20 cellular contexts compared by ENCODE assay signal in the genomic region with DNA sequence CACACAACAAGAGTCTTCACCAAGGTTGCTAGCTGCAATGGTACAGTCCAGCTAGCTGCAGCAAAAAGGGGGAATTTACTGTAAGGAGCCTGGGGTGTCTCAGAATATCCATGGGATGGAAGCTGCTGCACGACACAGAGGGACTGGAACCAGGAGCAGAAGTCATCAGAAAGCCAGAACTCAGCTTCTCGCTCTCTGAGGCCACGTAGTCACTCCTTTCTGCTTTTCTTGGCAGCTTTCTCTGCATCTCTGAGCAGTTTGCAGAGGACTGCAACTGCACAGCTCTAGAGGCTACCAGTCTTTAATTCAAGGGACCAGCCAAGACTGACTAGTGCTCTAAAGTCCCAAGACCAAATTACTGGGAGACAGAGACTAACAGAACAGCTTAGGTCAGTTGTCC. TPM values are rescaled to one million over a fixed set of nuclear protein-coding genes. Genes with fewer than 3 reads are reported as not detected.
DNase-seq lines count a peak whose midpoint lies in the region; ATAC-seq and TF ChIP-seq lines count a peak whose summit lies in the region.
"Had no signal": no experiment of that assay in that cellular context is flagged by ENCODE, and none has a peak within 500 bp of the region (broad histone marks: within the 10 kb centered on the region; RNA-seq: fewer than 3 reads in every experiment).

No MANE protein-coding gene starts in this region.

- no peak overlapping the region for H2BK5ac ChIP-seq in IMR-90 (ENCODE audit: low read depth, low read length, poor library complexity, severe bottlenecking)

- H4K20me1 ChIP-seq in BLaER1 (no peaks in the 10 kb centered on the region), IMR-90 (ENCODE audit: insufficient read depth, low read length) (no peaks in the 10 kb centered on the region), osteoblast (ENCODE audit: insufficient read depth, low read length) (no peaks in the 10 kb centered on the region), SK-N-SH (ENCODE audit: insufficient read depth) (no peaks in the 10 kb centered on the region)

- H3K23ac ChIP-seq in IMR-90 (ENCODE audit: low read depth, low read length), result peak overlapping the region; percentile 15; the same call in 1 of the 2 replicates

- WGBS in IMR-90 (ENCODE audit: extremely low coverage in 2 of 2, insufficient read length in 1 of 2), 2 experiments, result 78% methylated on average over 3 of the region's 3 CpGs; no CpG with 5 or more reads in 1 of the 2 experiments
- 20% methylated on average over 3 of the region's 3 CpGs for WGBS in SK-N-SH (ENCODE audit: low lambda C conversion rate)

- H3K9me2 ChIP-seq in SK-N-SH, result no peaks in the 10 kb centered on the region

- TF ChIP-seq CTCF in IMR-90 (conservative IDR thresholded peaks at IDR 0.05; ENCODE audit: low read depth, low read length) (no peak), osteoblast (IDR thresholded peaks at IDR 0.05; ENCODE audit: extremely low read depth, low read depth, low read length) (no peak), SK-N-SH (IDR thresholded peaks at IDR 0.05) (no peak)

- DNase-seq in IMR-90 (no peak), fibroblast of peridontal ligament (ENCODE audit: extremely low read depth) (peak; percentile 17), osteoblast (ENCODE audit: insufficient read length, low spot score, missing footprints) (peak; percentile 57), NCI-H526 treated with DMSO at 0.1 percent for 48 hours (lab: John Stamatoyannopoulos, UW) (no peak), SK-N-SH (no peak)
- no peak for DNase-seq in activated T-cell treated with anti-CD3 and anti-CD28 coated beads, Interleukin-2, amount 50 U/mL, for 72 hours
- DNase-seq: 8988T; Calu3; CD8-positive, alpha-beta T cell; DMS79 treated with DMSO at 0.1 percent for 48 hours; GF-D8; H9 had no signal

- H3K4me1 Mint-ChIP-seq in activated T-cell treated with anti-CD3 and anti-CD28 coated beads, Interleukin-2, amount 50 U/mL, for 72 hours (ENCODE audit: low read depth), result peaks cover 86% of the 10 kb centered on the region

- H3K36me3 Mint-ChIP-seq in activated T-cell treated with anti-CD3 and anti-CD28 coated beads, Interleukin-2, amount 50 U/mL, for 72 hours (ENCODE audit: insufficient read depth in 2 of 2), result peaks cover 0 to 4% of the 10 kb centered on the region in 2 donors
- H3K36me3 Mint-ChIP-seq: CD8-positive, alpha-beta T cell had no signal

- no peak overlapping the region for H3K14ac ChIP-seq in IMR-90 (replicated peaks; ENCODE audit: low read depth, low read length)

- dilution Hi-C loops in IMR-90 (cut with HindIII; ENCODE audit: low sequenced_read_pairs, unreplicated experiment), result no loop called here

- H3K27me3 Mint-ChIP-seq in activated T-cell treated with anti-CD3 and anti-CD28 coated beads, Interleukin-2, amount 50 U/mL, for 72 hours (ENCODE audit: low read depth), result peaks cover 32% of the 10 kb centered on the region

- peaks cover 66% of the 10 kb centered on the region for H3K4me1 ChIP-seq in BLaER1
- H3K4me1 ChIP-seq in IMR-90 (ENCODE audit: control insufficient read depth, insufficient read depth, low read length), result no peaks in the 10 kb centered on the region
- H3K4me1 ChIP-seq in osteoblast (ENCODE audit: insufficient read depth, low read length), result peaks cover 7% of the 10 kb centered on the region
- H3K4me1 ChIP-seq in SK-N-SH (ENCODE audit: control insufficient read depth in 1 of 2, insufficient read depth in 2 of 2, low read depth in 1 of 2, low read length in 1 of 2), result peaks cover 0 to 11% of the 10 kb centered on the region in 2 experiments; a peak in 2 of 4 replicates

- POLR2A ChIA-PET in IMR-90 (lab: Charles Lee; ENCODE audit: unreplicated experiment) (no interaction called here), SK-N-SH (lab: Yijun Ruan, JAX) (interaction anchor here (0.6 kb wide), 2 partner anchors 15 to 18 kb away, joined by 3 to 5 read pairs; no protein-coding TSS in a partner anchor)

- H3K4ac ChIP-seq in IMR-90 (ENCODE audit: low read depth, low read length), result no peak overlapping the region; the same call in 1 of the 2 replicates

- H2AFZ ChIP-seq in IMR-90 (replicated peaks; ENCODE audit: low read length, poor library complexity) (no peak overlapping the region), osteoblast (ENCODE audit: low read length) (no peak overlapping the region), SK-N-SH (ENCODE audit: low read depth) (no peak overlapping the region)

- no peaks in the 10 kb centered on the region for H3K36me3 ChIP-seq in BLaER1
- no peaks in the 10 kb centered on the region for H3K36me3 ChIP-seq in IMR-90 (ENCODE audit: control insufficient read depth, insufficient read depth, low read length)
- no peaks in the 10 kb centered on the region for H3K36me3 ChIP-seq in osteoblast (ENCODE audit: insufficient read depth, low read length)
- H3K36me3 ChIP-seq in SK-N-SH (replicated peaks in 1 of 2; ENCODE audit: control insufficient read depth in 1 of 2, insufficient read depth in 2 of 2, low read length in 1 of 2), result no peaks in the 10 kb centered on the region

- H3K9me3 Mint-ChIP-seq in activated T-cell treated with anti-CD3 and anti-CD28 coated beads, Interleukin-2, amount 50 U/mL, for 72 hours, result no peaks in the 10 kb centered on the region
- H3K9me3 Mint-ChIP-seq: CD8-positive, alpha-beta T cell; H9 had no signal

- H3K56ac ChIP-seq in IMR-90 (ENCODE audit: extremely low read depth, insufficient read depth, low read length), result no peak overlapping the region

- H4K8ac ChIP-seq in IMR-90 (ENCODE audit: low read depth in 2 of 2, low read length in 2 of 2), result no peak overlapping the region

- H3K79me2 ChIP-seq in osteoblast (ENCODE audit: insufficient read depth, low read length), result no peaks in the 10 kb centered on the region
- no peaks in the 10 kb centered on the region for H3K79me2 ChIP-seq in SK-N-SH (ENCODE audit: insufficient read depth)

- no peak overlapping the region for H3K18ac ChIP-seq in IMR-90 (ENCODE audit: low read depth, low read length)

- H3K27me3 ChIP-seq in BLaER1 (no peaks in the 10 kb centered on the region), IMR-90 (ENCODE audit: control insufficient read depth, insufficient read depth, low read length) (peaks cover 2% of the 10 kb centered on the region; the same call in 1 of the 2 replicates), osteoblast (ENCODE audit: insufficient read depth, low read length) (no peaks in the 10 kb centered on the region), SK-N-SH (ENCODE audit: insufficient read depth) (peaks cover 8% of the 10 kb centered on the region; the same call in 1 of the 2 replicates)

- no peak overlapping the region for H3K27ac Mint-ChIP-seq in activated T-cell treated with anti-CD3 and anti-CD28 coated beads, Interleukin-2, amount 50 U/mL, for 72 hours
- H3K27ac Mint-ChIP-seq: CD8-positive, alpha-beta T cell; H9 had no signal

- no peak overlapping the region for H2BK120ac ChIP-seq in IMR-90 (ENCODE audit: low read depth, low read length)

- no peak overlapping the region for H2AK5ac ChIP-seq in IMR-90 (ENCODE audit: low read depth, low read length)

- H3K9ac ChIP-seq in BLaER1 (no peak overlapping the region), IMR-90 (ENCODE audit: low read depth, low read length) (no peak overlapping the region), SK-N-SH (no peak overlapping the region)

- intact Hi-C loops in IMR-90 (cut with micrococcal nuclease), result no loop called here

- H3K9me3 ChIP-seq in BLaER1 (no peaks in the 10 kb centered on the region), IMR-90 (ENCODE audit: control insufficient read depth, insufficient read depth, low read length) (no peaks in the 10 kb centered on the region), osteoblast (ENCODE audit: low read depth, low read length) (no peaks in the 10 kb centered on the region), SK-N-SH (no peaks in the 10 kb centered on the region)

- in situ Hi-C loops in IMR-90 (cut with MboI; ENCODE audit: low sequenced_read_pairs), result no loop called here

- BruUV-seq in IMR-90 (replicated peaks; lab: Mats Ljungman, UMichigan), result no TSS peak

- no peak overlapping the region for H3K4me3 ChIP-seq in BLaER1
- no peak overlapping the region for H3K4me3 ChIP-seq in IMR-90 (ENCODE audit: insufficient read depth, low read depth, low read length)
- H3K4me3 ChIP-seq in osteoblast (ENCODE audit: insufficient read depth, low read length), result no peak overlapping the region
- no peak overlapping the region for H3K4me3 ChIP-seq in SK-N-SH (ENCODE audit: low read depth in 2 of 2, low read length in 1 of 2)
- H3K4me3 ChIP-seq: K562 had no signal

- peaks cover 7% of the 10 kb centered on the region; the same call in 1 of the 2 replicates for H3K9me1 ChIP-seq in IMR-90 (ENCODE audit: insufficient read depth, low read length)

- CTCF ChIA-PET in IMR-90 (lab: Yijun Ruan, JAX) (interaction anchor here (0.6 to 1.2 kb wide), 2 partner anchors 10 to 81 kb away, joined by 3 to 4 read pairs; no protein-coding TSS in a partner anchor), SK-N-SH (lab: Yijun Ruan, JAX) (interaction anchor here (0.7 to 2.5 kb wide), 6 partner anchors 12 to 113 kb away, joined by 3 to 13 read pairs (median 5); no protein-coding TSS in a partner anchor)

- no peak overlapping the region for H2BK20ac ChIP-seq in IMR-90 (ENCODE audit: low read depth, low read length)

- H3K79me1 ChIP-seq in IMR-90 (ENCODE audit: low read depth in 1 of 2, low read length in 2 of 2), result no peaks in the 10 kb centered on the region

- no peak for TF ChIP-seq RAD21 in IMR-90 (IDR thresholded peaks at IDR 0.05; ENCODE audit: low read length)
- no peak for TF ChIP-seq RAD21 in SK-N-SH (IDR thresholded peaks at IDR 0.05; ENCODE audit: low read length)

- H3F3A ChIP-seq in SK-N-SH (replicated peaks; ENCODE audit: insufficient read depth), result no peaks in the 10 kb centered on the region

- no peak overlapping the region for H2BK15ac ChIP-seq in IMR-90 (ENCODE audit: low read depth, low read length)

- H3K27ac ChIP-seq in BLaER1, result peak overlapping the region; percentile 27; the same call in 1 of the 2 replicates
- no peak overlapping the region for H3K27ac ChIP-seq in IMR-90 (ENCODE audit: insufficient read depth, low read length)
- H3K27ac ChIP-seq in osteoblast (ENCODE audit: low read depth, low read length), result no peak overlapping the region
- no peak overlapping the region for H3K27ac ChIP-seq in SK-N-SH (ENCODE audit: low read depth in 2 of 2, low read length in 1 of 2)
- H3K27ac ChIP-seq: C4-2B, HL-60 had no signal

- no peak overlapping the region for H4K91ac ChIP-seq in IMR-90 (ENCODE audit: insufficient read depth, low read depth, low read length)

- H2AK9ac ChIP-seq in IMR-90 (replicated peaks; ENCODE audit: low read depth, low read length, poor library complexity), result peak overlapping the region; percentile 49

- TF ChIP-seq EP300 in SK-N-SH (IDR thresholded peaks at IDR 0.05; ENCODE audit: borderline replicate concordance in 1 of 2, low read depth in 1 of 2, low read length in 1 of 2), result no peak

- TF ChIP-seq POLR2A in IMR-90 (IDR thresholded peaks at IDR 0.05; ENCODE audit: low read depth, low read length), result no peak

- no peak for ATAC-seq in IMR-90 (ENCODE audit: low read depth)
- ATAC-seq in activated T-cell treated with anti-CD3 and anti-CD28 coated beads, Interleukin-2, amount 50 U/mL, for 72 hours (replicated peaks in 1 of 2), result no peak
- ATAC-seq: CD8-positive, alpha-beta T cell; K562 had no signal

- H4K5ac ChIP-seq in IMR-90 (ENCODE audit: low read depth, low read length), result no peak overlapping the region

- H3K4me2 ChIP-seq in BLaER1, result peak overlapping the region; percentile 69
- H3K4me2 ChIP-seq in IMR-90 (ENCODE audit: low read depth, low read length), result no peak overlapping the region
- H3K4me2 ChIP-seq in osteoblast (ENCODE audit: insufficient read depth, low read length), result no peak overlapping the region
- no peak overlapping the region for H3K4me2 ChIP-seq in SK-N-SH

- no peak overlapping the region for H3K4me3 Mint-ChIP-seq in activated T-cell treated with anti-CD3 and anti-CD28 coated beads, Interleukin-2, amount 50 U/mL, for 72 hours
- H3K4me3 Mint-ChIP-seq: CD8-positive, alpha-beta T cell; H9 had no signal

RNA-seq across cellular contexts. Expression of a gene that starts 27.0 kb away (rescaled TPM):
- total RNA-seq in IMR-90 (2012; rRNA removed) (not detected in 2 replicates), osteoblast (not detected in 2 replicates)
- polyA plus RNA-seq in IMR-90 (2012; rRNA removed) (not detected in 2 replicates), SK-N-SH (2012; rRNA removed) (not detected in 2 replicates)
- not detected in 2 replicates for polyA plus RNA-seq in IMR-90 (2012; cell fraction: cytosol; rRNA removed)
- not detected in 2 replicates for polyA plus RNA-seq in IMR-90 (2012; cell fraction: nucleus; rRNA removed; ENCODE audit: low replicate concordance)
- not detected in 2 replicates for polyA plus RNA-seq in SK-N-SH (2012; cell fraction: cytosol; rRNA removed)
- polyA plus RNA-seq in SK-N-SH (2012; cell fraction: nucleus; rRNA removed), result not detected in 2 replicates
- 1 to 10 TPM in 1 of 2 donors, under 1 TPM in 1; 0.77 to 2.3 TPM for total RNA-seq in activated T-cell treated with anti-CD3 and anti-CD28 coated beads, Interleukin-2, amount 50 U/mL, for 72 hours
- total RNA-seq: A673, Calu3, H1, H9, HT1080, K562 had no signal
- polyA plus RNA-seq: AG04450, H1 had no signal

RNA-seq across cellular contexts. Expression of a gene that starts 28.7 kb away (rescaled TPM):
- not detected in 2 replicates for total RNA-seq in IMR-90 (2012; rRNA removed)
- polyA plus RNA-seq in IMR-90 (2012; rRNA removed), result not detected in 2 replicates
- polyA plus RNA-seq in IMR-90 (2012; cell fraction: cytosol; rRNA removed), result not detected in 2 replicates
- not detected in 2 replicates for polyA plus RNA-seq in IMR-90 (2012; cell fraction: nucleus; rRNA removed; ENCODE audit: low replicate concordance)
- not detected in 2 replicates for total RNA-seq in osteoblast
- polyA plus RNA-seq in SK-N-SH (2012; rRNA removed), result not detected in 2 replicates
- not detected in 2 replicates for polyA plus RNA-seq in SK-N-SH (2012; cell fraction: cytosol; rRNA removed)
- 0.07 TPM in 1 of 2 replicates, not detected in the other for polyA plus RNA-seq in SK-N-SH (2012; cell fraction: nucleus; rRNA removed)
- not detected for total RNA-seq in activated T-cell treated with anti-CD3 and anti-CD28 coated beads, Interleukin-2, amount 50 U/mL, for 72 hours
- total RNA-seq: A673; Calu3; CD8-positive, alpha-beta T cell; H1; H9; HT1080; K562 had no signal
- polyA plus RNA-seq: H1, K562 had no signal

Comparison
In these comparisons a context has a peak if more than half of its experiments do, and no peak if none do; other contexts are left out.
1. DNase-seq: peak in fibroblast of peridontal ligament (single experiment) and osteoblast (single experiment); none in IMR-90 (single experiment), NCI-H526 treated with DMSO at 0.1 percent for 48 hours (single experiment), SK-N-SH (single experiment) and activated T-cell treated with anti-CD3 and anti-CD28 coated beads, Interleukin-2, amount 50 U/mL, for 72 hours (0 of 2).